Comparison of ENCODE assay signal across 22 cellular contexts in genomic region chr3:101384426-101384825, GRCh38.
"Had no signal": no experiment of that assay in that cellular context is flagged by ENCODE, and none has a peak within 500 bp of the region (broad histone marks: within the 10 kb centered on the region; RNA-seq: fewer than 3 reads in every experiment).

No MANE protein-coding gene starts in this region.

- ATAC-seq: left ventricle myocardium superior; naive thymus-derived CD4-positive, alpha-beta T cell; pancreas; right lobe of liver; stimulated activated memory B cell treated with anti-CD40 and anti-IgM and Interleukin-4, amounts not matched to agents 10 μg/mL and 1 μg/mL and 100 μg/mL, for 72 hours had no signal

- H3K4me1 ChIP-seq: pancreas, prostate gland, right lobe of liver, vagina had no signal

- H3K27ac ChIP-seq: dorsolateral prefrontal cortex, hepatocyte, pancreas, prostate gland, right lobe of liver, tibial artery, upper lobe of left lung, vagina had no signal

- H3K27me3 ChIP-seq: dorsolateral prefrontal cortex, hepatocyte, pancreas, right lobe of liver, tibial artery, upper lobe of left lung, vagina had no signal

- H2AFZ ChIP-seq: hepatocyte had no signal

- H3K4me1 Mint-ChIP-seq: neural crest cell had no signal

- H3K36me3 ChIP-seq: pancreas, prostate gland, right lobe of liver had no signal

- H3K4me3 ChIP-seq: dorsolateral prefrontal cortex, hepatocyte, pancreas, prostate gland, right lobe of liver, tibial artery, upper lobe of left lung, vagina had no signal

- H3K27ac Mint-ChIP-seq: stimulated activated memory B cell treated with anti-CD40 and anti-IgM and Interleukin-4, amounts not matched to agents 10 μg/mL and 1 μg/mL and 100 μg/mL, for 72 hours; stimulated activated naive CD8-positive, alpha-beta T cell treated with anti-CD3 and anti-CD28 coated beads, Interleukin-15, Interleukin-2, amounts not matched to agents 100 ng/mL and 50 ng/mL, for 24 hours had no signal

- H3K4me3 Mint-ChIP-seq: naive thymus-derived CD4-positive, alpha-beta T cell; neural crest cell; stimulated activated memory B cell treated with anti-CD40 and anti-IgM and Interleukin-4, amounts not matched to agents 10 μg/mL and 1 μg/mL and 100 μg/mL, for 72 hours; stimulated activated naive CD8-positive, alpha-beta T cell treated with anti-CD3 and anti-CD28 coated beads, Interleukin-15, Interleukin-2, amounts not matched to agents 100 ng/mL and 50 ng/mL, for 24 hours had no signal

- H3K9me3 ChIP-seq: pancreas, prostate gland, vagina had no signal

- H3K4me2 ChIP-seq: hepatocyte had no signal

- H3K27me3 Mint-ChIP-seq: naive thymus-derived CD4-positive, alpha-beta T cell; stimulated activated memory B cell treated with anti-CD40 and anti-IgM and Interleukin-4, amounts not matched to agents 10 μg/mL and 1 μg/mL and 100 μg/mL, for 72 hours; stimulated activated naive CD8-positive, alpha-beta T cell treated with anti-CD3 and anti-CD28 coated beads, Interleukin-15, Interleukin-2, amounts not matched to agents 100 ng/mL and 50 ng/mL, for 24 hours had no signal

- DNase-seq: cortex of kidney; dorsolateral prefrontal cortex; effector CD8-positive, alpha-beta T cell; foreskin melanocyte; head of caudate nucleus; kidney; left cardiac atrium; left ventricle myocardium superior; naive thymus-derived CD4-positive, alpha-beta T cell; nucleus accumbens; right lobe of liver; stimulated activated CD4-positive, alpha-beta T cell treated with anti-CD3 and anti-CD28 coated beads, Interleukin-4, amount 100 ng/mL, for 1 hour; stimulated activated CD8-positive, alpha-beta memory T cell treated with anti-CD3 and anti-CD28 coated beads, Interleukin-4, amount 100 ng/mL, for 48 hours; tibial artery had no signal
